22 cellular contexts compared by ENCODE assay signal in genomic region chr1:24349891-24350290, GRCh38. TPM values are rescaled to one million over a fixed set of nuclear protein-coding genes. Genes with fewer than 3 reads are reported as not detected.
DNase-seq lines count a peak whose midpoint lies in the region; ATAC-seq and TF ChIP-seq lines count a peak whose summit lies in the region.
"Had no signal": no experiment of that assay in that cellular context is flagged by ENCODE, and none has a peak within 500 bp of the region (broad histone marks: within the 10 kb centered on the region; RNA-seq: fewer than 3 reads in every experiment).

No MANE protein-coding gene starts in this region.

- peak; percentile 74 for ATAC-seq in activated CD4-positive, alpha-beta T cell treated with anti-CD3 and anti-CD28 coated beads for 36 hours
- no peak for ATAC-seq in HG02610 (IDR thresholded peaks at IDR 0.05; ENCODE audit: unreplicated experiment)
- ATAC-seq: GM23338, pancreas had no signal

- DNase-seq in activated CD4-positive, alpha-beta T cell treated with anti-CD3 and anti-CD28 coated beads for 36 hours, result peak; percentile 68
- DNase-seq in activated CD4-positive, alpha-beta T cell treated with anti-CD3 and anti-CD28 coated beads for 1 hour, result no peak
- DNase-seq in activated T-cell treated with anti-CD3 and anti-CD28 coated beads, Interleukin-2, amount 50 U/mL, for 24 hours, result peak; percentile 41
- DNase-seq in epithelial cell of esophagus (ENCODE audit: low read depth) (peak; percentile 67), GM19240 (ENCODE audit: insufficient read length, low spot score) (no peak), NCI-H748 treated with DMSO at 0.1 percent for 48 hours (lab: John Stamatoyannopoulos, UW) (no peak)
- peak; percentile 36 for DNase-seq in stimulated activated CD4-positive, alpha-beta T cell treated with anti-CD3 and anti-CD28 coated beads, Interleukin-4, amount 100 ng/mL, for 24 hours
- DNase-seq: activated CD4-positive, CD25-positive, alpha-beta regulatory T cell; activated gamma-delta T cell treated with Interleukin-2 at 50 U/mL for 16 hours; brain microvascular endothelial cell; NCI-H1930; NCI-H524; pancreas; Right ventricle myocardium superior; stimulated activated naive CD4-positive, alpha-beta T cell treated with Interleukin-2 at 50 U/mL for 16 hours; upper lobe of left lung had no signal

- H3K4me1 Mint-ChIP-seq in activated CD4-positive, alpha-beta T cell treated with anti-CD3 and anti-CD28 coated beads for 36 hours, result peaks cover 39% of the 10 kb centered on the region
- H3K4me1 Mint-ChIP-seq in activated T-cell treated with anti-CD3 and anti-CD28 coated beads, Interleukin-2, amount 50 U/mL, for 24 hours (ENCODE audit: low read depth), result peaks cover 41% of the 10 kb centered on the region

- no peaks in the 10 kb centered on the region for H3K36me3 Mint-ChIP-seq in activated CD4-positive, alpha-beta T cell treated with anti-CD3 and anti-CD28 coated beads for 36 hours (ENCODE audit: low read depth)
- no peaks in the 10 kb centered on the region for H3K36me3 Mint-ChIP-seq in activated T-cell treated with anti-CD3 and anti-CD28 coated beads, Interleukin-2, amount 50 U/mL, for 24 hours (ENCODE audit: low read depth)

- POLR2A ChIA-PET in activated CD4-positive, alpha-beta T cell treated with anti-CD3 and anti-CD28 coated beads for 36 hours (lab: Charles Lee), result no interaction called here

- TF ChIP-seq CTCF in epithelial cell of esophagus (IDR thresholded peaks at IDR 0.05; ENCODE audit: insufficient read depth, low read depth, low read length, missing control alignments), result no peak

- H3K27ac Mint-ChIP-seq in activated CD4-positive, alpha-beta T cell treated with anti-CD3 and anti-CD28 coated beads for 36 hours, result peak overlapping the region; percentile 76
- H3K27ac Mint-ChIP-seq in activated T-cell treated with anti-CD3 and anti-CD28 coated beads, Interleukin-2, amount 50 U/mL, for 24 hours, result peak overlapping the region; percentile 64
- H3K27ac Mint-ChIP-seq: dendritic cell treated with granulocyte-macrophage colony-stimulating factor and Interleukin-4, amounts not matched to agents 40 ng/mL and 50 ng/mL, for 4 days; GM23338 had no signal

- intact Hi-C loops in activated CD4-positive, alpha-beta T cell treated with anti-CD3 and anti-CD28 coated beads for 36 hours (cut with DNase I, micrococcal nuclease), result loop anchor here (1.0 to 2.0 kb wide), 2 partner anchors 34 to 43 kb away; no protein-coding TSS in a partner anchor

- CTCF ChIA-PET in activated CD4-positive, alpha-beta T cell treated with anti-CD3 and anti-CD28 coated beads for 36 hours (lab: Charles Lee), result interaction anchor here (0.9 to 2.9 kb wide), 3 partner anchors 28 to 148 kb away, joined by 3 to 10 read pairs (median 3); no protein-coding TSS in a partner anchor

- no peak overlapping the region for H3K4me3 Mint-ChIP-seq in activated CD4-positive, alpha-beta T cell treated with anti-CD3 and anti-CD28 coated beads for 36 hours
- no peak overlapping the region for H3K4me3 Mint-ChIP-seq in activated T-cell treated with anti-CD3 and anti-CD28 coated beads, Interleukin-2, amount 50 U/mL, for 24 hours
- H3K4me3 Mint-ChIP-seq: dendritic cell treated with granulocyte-macrophage colony-stimulating factor and Interleukin-4, amounts not matched to agents 40 ng/mL and 50 ng/mL, for 4 days; GM23338 had no signal

- H3K9me3 Mint-ChIP-seq in activated CD4-positive, alpha-beta T cell treated with anti-CD3 and anti-CD28 coated beads for 36 hours (ENCODE audit: low read depth), result no peaks in the 10 kb centered on the region
- H3K9me3 Mint-ChIP-seq in activated T-cell treated with anti-CD3 and anti-CD28 coated beads, Interleukin-2, amount 50 U/mL, for 24 hours, result no peaks in the 10 kb centered on the region
- H3K9me3 Mint-ChIP-seq: dendritic cell treated with granulocyte-macrophage colony-stimulating factor and Interleukin-4, amounts not matched to agents 40 ng/mL and 50 ng/mL, for 4 days; GM23338 had no signal

- no peak overlapping the region for H3K4me3 ChIP-seq in epithelial cell of esophagus (ENCODE audit: low read length)
- H3K4me3 ChIP-seq: BLaER1 treated with 17β-estradiol and CSF1 and Interleukin-3, amounts not matched to agents 10 nM and 100 nM; GM23338; pancreas; upper lobe of left lung had no signal

- no peaks in the 10 kb centered on the region for H3K27me3 Mint-ChIP-seq in activated CD4-positive, alpha-beta T cell treated with anti-CD3 and anti-CD28 coated beads for 36 hours
- no peaks in the 10 kb centered on the region for H3K27me3 Mint-ChIP-seq in activated T-cell treated with anti-CD3 and anti-CD28 coated beads, Interleukin-2, amount 50 U/mL, for 24 hours

RNA-seq across cellular contexts. Expression of gene GRHL3, which starts 30.7 kb away (rescaled TPM):
- total RNA-seq in activated CD4-positive, alpha-beta T cell treated with anti-CD3 and anti-CD28 coated beads for 36 hours, result not detected
- total RNA-seq: glomerular endothelial cell, Right ventricle myocardium superior, skeletal muscle tissue had no signal

Comparison
In these comparisons a context has a peak if more than half of its experiments do, and no peak if none do; other contexts are left out.
1. DNase-seq: peak in activated CD4-positive, alpha-beta T cell treated with anti-CD3 and anti-CD28 coated beads for 36 hours (single experiment), activated T-cell treated with anti-CD3 and anti-CD28 coated beads, Interleukin-2, amount 50 U/mL, for 24 hours (single experiment), epithelial cell of esophagus (single experiment) and stimulated activated CD4-positive, alpha-beta T cell treated with anti-CD3 and anti-CD28 coated beads, Interleukin-4, amount 100 ng/mL, for 24 hours (single experiment); none in activated CD4-positive, alpha-beta T cell treated with anti-CD3 and anti-CD28 coated beads for 1 hour (single experiment), GM19240 (single experiment) and NCI-H748 treated with DMSO at 0.1 percent for 48 hours (single experiment).